2 cellular contexts compared by ENCODE assay signal in the genomic region with DNA sequence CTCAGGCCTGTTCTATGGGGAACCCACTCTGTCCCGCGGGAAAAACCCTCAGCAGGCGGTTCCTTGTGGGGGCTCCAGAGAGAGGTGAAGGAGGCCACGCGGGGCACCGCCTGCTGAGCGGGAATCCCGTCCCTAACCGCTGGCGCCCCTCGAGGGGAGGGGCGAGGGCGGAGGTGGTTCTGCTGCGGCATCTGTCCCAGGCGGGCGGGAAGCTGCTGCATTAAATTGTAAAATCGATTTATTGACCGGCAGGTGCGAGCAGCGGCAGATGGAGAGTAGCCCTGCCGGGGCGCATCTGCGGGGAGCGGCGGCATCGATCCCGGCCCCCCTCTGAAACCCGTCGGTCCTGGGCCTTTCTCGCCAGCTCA.
A peak's percentile ranks its signal among the peaks of the same experiment; 100 is the strongest.
TF ChIP-seq lines count a peak whose summit lies in the region.

No MANE protein-coding gene starts in this region.

TF ChIP-seq in H1, 55 proteins besides CTCF, POLR2A, EP300 and RAD21:
- no peak for TF ChIP-seq CBX8 (IDR thresholded peaks at IDR 0.05; ENCODE audit: borderline replicate concordance, low read depth, low read length)
- no peak for TF ChIP-seq JUND (IDR thresholded peaks at IDR 0.05; ENCODE audit: low read length)
- TF ChIP-seq CHD1 (IDR thresholded peaks at IDR 0.05; ENCODE audit: low read depth, low read length), result no peak
- TF ChIP-seq SAP30 (IDR thresholded peaks at IDR 0.05; ENCODE audit: insufficient read depth, insufficient replicate concordance, low read length), result no peak
- TF ChIP-seq, protein P1, sequence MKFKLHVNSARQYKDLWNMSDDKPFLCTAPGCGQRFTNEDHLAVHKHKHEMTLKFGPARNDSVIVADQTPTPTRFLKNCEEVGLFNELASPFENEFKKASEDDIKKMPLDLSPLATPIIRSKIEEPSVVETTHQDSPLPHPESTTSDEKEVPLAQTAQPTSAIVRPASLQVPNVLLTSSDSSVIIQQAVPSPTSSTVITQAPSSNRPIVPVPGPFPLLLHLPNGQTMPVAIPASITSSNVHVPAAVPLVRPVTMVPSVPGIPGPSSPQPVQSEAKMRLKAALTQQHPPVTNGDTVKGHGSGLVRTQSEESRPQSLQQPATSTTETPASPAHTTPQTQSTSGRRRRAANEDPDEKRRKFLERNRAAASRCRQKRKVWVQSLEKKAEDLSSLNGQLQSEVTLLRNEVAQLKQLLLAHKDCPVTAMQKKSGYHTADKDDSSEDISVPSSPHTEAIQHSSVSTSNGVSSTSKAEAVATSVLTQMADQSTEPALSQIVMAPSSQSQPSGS (IDR thresholded peaks at IDR 0.05; ENCODE audit: low read length), result no peak
- peak; percentile 47 for TF ChIP-seq SUZ12 (IDR thresholded peaks at IDR 0.05; ENCODE audit: low read length)
- no peak for TF ChIP-seq FOSL1 (IDR thresholded peaks at IDR 0.05; ENCODE audit: insufficient read depth, low read depth, low read length)
- TF ChIP-seq SP2 (IDR thresholded peaks at IDR 0.05; ENCODE audit: low read length), result no peak
- TF ChIP-seq CHD2 (IDR thresholded peaks at IDR 0.05; ENCODE audit: low read length), result peak; percentile 56
- no peak for TF ChIP-seq TEAD4 (IDR thresholded peaks at IDR 0.05; ENCODE audit: low read depth, low read length)
- TF ChIP-seq, protein P2, sequence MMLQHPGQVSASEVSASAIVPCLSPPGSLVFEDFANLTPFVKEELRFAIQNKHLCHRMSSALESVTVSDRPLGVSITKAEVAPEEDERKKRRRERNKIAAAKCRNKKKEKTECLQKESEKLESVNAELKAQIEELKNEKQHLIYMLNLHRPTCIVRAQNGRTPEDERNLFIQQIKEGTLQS (IDR thresholded peaks at IDR 0.05; ENCODE audit: insufficient read depth, low read depth, low read length), result no peak
- TF ChIP-seq KDM1A (IDR thresholded peaks at IDR 0.05; ENCODE audit: borderline replicate concordance, low read length), result no peak
- TF ChIP-seq CEBPB (IDR thresholded peaks at IDR 0.05; ENCODE audit: low read depth, low read length), result no peak
- TF ChIP-seq, protein P3, sequence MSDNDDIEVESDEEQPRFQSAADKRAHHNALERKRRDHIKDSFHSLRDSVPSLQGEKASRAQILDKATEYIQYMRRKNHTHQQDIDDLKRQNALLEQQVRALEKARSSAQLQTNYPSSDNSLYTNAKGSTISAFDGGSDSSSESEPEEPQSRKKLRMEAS (IDR thresholded peaks at IDR 0.05), result no peak
- TF ChIP-seq GTF2F1 (IDR thresholded peaks at IDR 0.05; ENCODE audit: borderline replicate concordance, low read depth, low read length), result no peak
- no peak for TF ChIP-seq TBP (IDR thresholded peaks at IDR 0.05; ENCODE audit: low read depth, low read length)
- no peak for TF ChIP-seq KDM4A (IDR thresholded peaks at IDR 0.05; ENCODE audit: low read depth, low read length, severe bottlenecking)

TF ChIP-seq in neural cell, 6 proteins besides CTCF, POLR2A, EP300 and RAD21:
- TF ChIP-seq TAF1 (IDR thresholded peaks at IDR 0.05; ENCODE audit: low read depth) (no peak), EZH2 (IDR thresholded peaks at IDR 0.05; ENCODE audit: borderline replicate concordance, insufficient read depth, low read length, poor library complexity, severe bottlenecking) (no peak), SMC3 (conservative IDR thresholded peaks at IDR 0.05; ENCODE audit: poor library complexity) (no peak), MXI1 (conservative IDR thresholded peaks at IDR 0.05; ENCODE audit: poor library complexity, severe bottlenecking) (no peak), POLR2AphosphoS5 (IDR thresholded peaks at IDR 0.05) (no peak)
- TF ChIP-seq, protein P4, sequence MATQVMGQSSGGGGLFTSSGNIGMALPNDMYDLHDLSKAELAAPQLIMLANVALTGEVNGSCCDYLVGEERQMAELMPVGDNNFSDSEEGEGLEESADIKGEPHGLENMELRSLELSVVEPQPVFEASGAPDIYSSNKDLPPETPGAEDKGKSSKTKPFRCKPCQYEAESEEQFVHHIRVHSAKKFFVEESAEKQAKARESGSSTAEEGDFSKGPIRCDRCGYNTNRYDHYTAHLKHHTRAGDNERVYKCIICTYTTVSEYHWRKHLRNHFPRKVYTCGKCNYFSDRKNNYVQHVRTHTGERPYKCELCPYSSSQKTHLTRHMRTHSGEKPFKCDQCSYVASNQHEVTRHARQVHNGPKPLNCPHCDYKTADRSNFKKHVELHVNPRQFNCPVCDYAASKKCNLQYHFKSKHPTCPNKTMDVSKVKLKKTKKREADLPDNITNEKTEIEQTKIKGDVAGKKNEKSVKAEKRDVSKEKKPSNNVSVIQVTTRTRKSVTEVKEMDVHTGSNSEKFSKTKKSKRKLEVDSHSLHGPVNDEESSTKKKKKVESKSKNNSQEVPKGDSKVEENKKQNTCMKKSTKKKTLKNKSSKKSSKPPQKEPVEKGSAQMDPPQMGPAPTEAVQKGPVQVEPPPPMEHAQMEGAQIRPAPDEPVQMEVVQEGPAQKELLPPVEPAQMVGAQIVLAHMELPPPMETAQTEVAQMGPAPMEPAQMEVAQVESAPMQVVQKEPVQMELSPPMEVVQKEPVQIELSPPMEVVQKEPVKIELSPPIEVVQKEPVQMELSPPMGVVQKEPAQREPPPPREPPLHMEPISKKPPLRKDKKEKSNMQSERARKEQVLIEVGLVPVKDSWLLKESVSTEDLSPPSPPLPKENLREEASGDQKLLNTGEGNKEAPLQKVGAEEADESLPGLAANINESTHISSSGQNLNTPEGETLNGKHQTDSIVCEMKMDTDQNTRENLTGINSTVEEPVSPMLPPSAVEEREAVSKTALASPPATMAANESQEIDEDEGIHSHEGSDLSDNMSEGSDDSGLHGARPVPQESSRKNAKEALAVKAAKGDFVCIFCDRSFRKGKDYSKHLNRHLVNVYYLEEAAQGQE (IDR thresholded peaks at IDR 0.05; ENCODE audit: borderline replicate concordance), result no peak
